Comparison of ENCODE assay signal across 8 cellular contexts in the genomic region with DNA sequence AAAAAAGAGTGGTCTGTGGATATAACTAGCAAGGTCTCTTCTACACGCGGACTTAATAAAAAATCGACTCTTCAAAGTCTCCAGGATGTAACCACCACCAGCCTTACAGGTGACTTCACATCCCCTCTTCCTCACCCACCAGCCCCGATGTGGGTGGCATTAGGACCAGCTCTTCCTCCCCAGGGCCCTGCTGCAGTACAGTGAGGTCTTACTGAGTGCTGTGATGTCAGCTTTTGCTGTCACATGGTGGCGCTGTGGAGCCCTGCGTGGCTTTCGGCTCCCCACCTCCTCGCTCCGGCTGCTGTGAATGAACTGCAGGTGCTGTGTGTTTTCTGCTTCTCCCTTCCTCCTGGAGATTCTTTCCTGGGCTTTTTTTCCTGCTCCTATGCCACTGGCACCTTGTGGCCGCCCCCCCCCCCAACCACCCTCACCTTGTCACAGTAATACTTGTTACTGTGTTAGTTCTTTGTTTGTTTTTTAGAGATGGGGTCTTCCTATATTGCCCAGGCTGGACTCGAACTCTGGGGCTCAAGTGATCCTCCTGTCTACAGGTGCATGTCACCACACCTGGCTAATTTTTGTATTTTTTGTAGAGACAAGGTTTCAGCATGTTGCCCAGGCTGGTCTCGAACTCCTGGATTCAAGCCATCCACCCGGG. TPM values are rescaled to one million over a fixed set of nuclear protein-coding genes. Genes with fewer than 3 reads are reported as not detected.
DNase-seq lines count a peak whose midpoint lies in the region; FAIRE-seq and TF ChIP-seq lines count a peak whose summit lies in the region.

No MANE protein-coding gene starts in this region.

- H3F3A ChIP-seq in OCI-LY1 (ENCODE audit: insufficient read depth, low read length): no peaks in the 10 kb centered on the region

- H3K4me3 Mint-ChIP-seq in endothelial cell (ENCODE audit: unreplicated experiment): no peak overlapping the region

- no peaks in the 10 kb centered on the region for H3K9me3 Mint-ChIP-seq in endothelial cell (ENCODE audit: unreplicated experiment)

- FAIRE-seq in GM12891 (lab: Jason Lieb, UNC) (peak; percentile 96), frontal cortex (lab: Jason Lieb, UNC) (no peak)

- H3K27ac Mint-ChIP-seq in endothelial cell (ENCODE audit: unreplicated experiment): no peak overlapping the region

- no peaks in the 10 kb centered on the region for H3K79me2 ChIP-seq in OCI-LY1 (ENCODE audit: insufficient read depth, low read length)

- H3K27me3 ChIP-seq in OCI-LY1 (ENCODE audit: insufficient read depth, low read length): no peaks in the 10 kb centered on the region; the same call in 1 of the 2 replicates

- DNase-seq in GM12891 (ENCODE audit: insufficient read length, low spot score) (no peak), endothelial cell (ENCODE audit: low spot score) (peak; percentile 94), mucosa of gallbladder (ENCODE audit: low spot score) (peak; percentile 89), frontal cortex (ENCODE audit: low spot score in 2 of 2) (no peak)
- DNase-seq in Jurkat, Clone E6-1 (ENCODE audit: low read depth, low spot score): peak; percentile 82
- DNase-seq in activated CD8-positive, alpha-beta memory T cell treated with anti-CD3 and anti-CD28 coated beads, Interleukin-2, amount 50 U/mL, for 1 hour (ENCODE audit: extremely low read depth): peak; percentile 57
- DNase-seq in stimulated activated CD8-positive, alpha-beta memory T cell treated with anti-CD3 and anti-CD28 coated beads, Interleukin-7, amount 100 ng/mL, for 1 hour (ENCODE audit: low read depth in 2 of 2): peak; percentile 66 to 78

- H3K9me3 ChIP-seq in OCI-LY1 (ENCODE audit: low read length): no peaks in the 10 kb centered on the region

- H3K27me3 Mint-ChIP-seq in endothelial cell (ENCODE audit: unreplicated experiment): peaks cover 2% of the 10 kb centered on the region

- no peak overlapping the region for H3K4me3 ChIP-seq in Jurkat, Clone E6-1 (ENCODE audit: low read length)
- H3K4me3 ChIP-seq in OCI-LY1 (ENCODE audit: low read depth, low read length, poor library complexity, severe bottlenecking): no peak overlapping the region

- no peaks in the 10 kb centered on the region for H3K9me2 ChIP-seq in OCI-LY1 (ENCODE audit: low read depth, low read length)

- no peak for TF ChIP-seq POLR2A in GM12891 (IDR thresholded peaks at IDR 0.05; ENCODE audit: low read depth, low read length)

- H3K36me3 ChIP-seq in OCI-LY1 (ENCODE audit: insufficient read depth, low read length): no peaks in the 10 kb centered on the region

- no peak overlapping the region for H3K27ac ChIP-seq in OCI-LY1 (ENCODE audit: low read depth, low read length, poor library complexity, severe bottlenecking)

- peak; percentile 91 for TF ChIP-seq CTCF in OCI-LY1 (IDR thresholded peaks at IDR 0.05; ENCODE audit: low read length)
- TF ChIP-seq CTCF in endothelial cell (IDR thresholded peaks at IDR 0.05; ENCODE audit: unreplicated experiment): peak; percentile 63

- no peaks in the 10 kb centered on the region for H3K4me1 Mint-ChIP-seq in endothelial cell (ENCODE audit: unreplicated experiment)

- no peaks in the 10 kb centered on the region for H4K20me1 ChIP-seq in OCI-LY1 (ENCODE audit: insufficient read depth, low read length)

- H3K4me2 ChIP-seq in OCI-LY1 (ENCODE audit: low read length): no peak overlapping the region

- no peaks in the 10 kb centered on the region for H3K36me3 Mint-ChIP-seq in endothelial cell (ENCODE audit: low read depth, unreplicated experiment)

- no peaks in the 10 kb centered on the region for H3K4me1 ChIP-seq in OCI-LY1 (ENCODE audit: insufficient read depth, low read length, severe bottlenecking)

- no peak overlapping the region for H2AFZ ChIP-seq in OCI-LY1 (ENCODE audit: low read length)

- H3K9ac ChIP-seq in OCI-LY1 (ENCODE audit: low read length): no peak overlapping the region

TF ChIP-seq in GM12891, 5 proteins besides CTCF, POLR2A, EP300 and RAD21:
- TF ChIP-seq POLR2AphosphoS5 (IDR thresholded peaks at IDR 0.05; ENCODE audit: low read depth, low read length): no peak
- TF ChIP-seq POU2F2 (IDR thresholded peaks at IDR 0.05; ENCODE audit: low read depth, low read length): no peak
- peak; percentile 24; the same call in 1 of the 2 replicates for TF ChIP-seq SPI1 (IDR thresholded peaks at IDR 0.05; ENCODE audit: low read depth, low read length)
- no peak for TF ChIP-seq TAF1 (IDR thresholded peaks at IDR 0.05; ENCODE audit: low read depth, low read length)

RNA-seq across cellular contexts. Expression of a gene that starts 15.8 kb away (rescaled TPM):
- 45.5 TPM for polyA plus RNA-seq in GM12891 (2012; ENCODE audit: low read depth, missing spikeins)
- polyA plus RNA-seq in Jurkat, Clone E6-1 (2012; ENCODE audit: insufficient read depth, insufficient read length): 32.8 TPM
- total RNA-seq in endothelial cell (ENCODE audit: unreplicated experiment) (226 TPM), mucosa of gallbladder (75.9 TPM), frontal cortex (28.1 TPM)

Comparison
In these comparisons a context has a peak if more than half of its experiments do, and no peak if none do; other contexts are left out.
1. DNase-seq: peak in Jurkat, Clone E6-1 (single experiment), activated CD8-positive, alpha-beta memory T cell treated with anti-CD3 and anti-CD28 coated beads, Interleukin-2, amount 50 U/mL, for 1 hour (single experiment), endothelial cell (single experiment), mucosa of gallbladder (single experiment) and stimulated activated CD8-positive, alpha-beta memory T cell treated with anti-CD3 and anti-CD28 coated beads, Interleukin-7, amount 100 ng/mL, for 1 hour (2 of 2); none in GM12891 (single experiment) and frontal cortex (0 of 2).